ENCODE assay signal across 1 cellular context in genomic region chr1:43143441-43143888, GRCh38.
TF ChIP-seq lines count a peak whose summit lies in the region.

No MANE protein-coding gene starts in this region.

TF ChIP-seq in K562, 482 proteins besides CTCF, POLR2A, EP300 and RAD21 (continued from another document and continues in another):
- TF ChIP-seq, protein P1, sequence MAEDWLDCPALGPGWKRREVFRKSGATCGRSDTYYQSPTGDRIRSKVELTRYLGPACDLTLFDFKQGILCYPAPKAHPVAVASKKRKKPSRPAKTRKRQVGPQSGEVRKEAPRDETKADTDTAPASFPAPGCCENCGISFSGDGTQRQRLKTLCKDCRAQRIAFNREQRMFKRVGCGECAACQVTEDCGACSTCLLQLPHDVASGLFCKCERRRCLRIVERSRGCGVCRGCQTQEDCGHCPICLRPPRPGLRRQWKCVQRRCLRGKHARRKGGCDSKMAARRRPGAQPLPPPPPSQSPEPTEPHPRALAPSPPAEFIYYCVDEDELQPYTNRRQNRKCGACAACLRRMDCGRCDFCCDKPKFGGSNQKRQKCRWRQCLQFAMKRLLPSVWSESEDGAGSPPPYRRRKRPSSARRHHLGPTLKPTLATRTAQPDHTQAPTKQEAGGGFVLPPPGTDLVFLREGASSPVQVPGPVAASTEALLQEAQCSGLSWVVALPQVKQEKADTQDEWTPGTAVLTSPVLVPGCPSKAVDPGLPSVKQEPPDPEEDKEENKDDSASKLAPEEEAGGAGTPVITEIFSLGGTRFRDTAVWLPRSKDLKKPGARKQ (CRISPR knock-in tag; IDR thresholded peaks at IDR 0.05), result no peak
- TF ChIP-seq, protein P2, sequence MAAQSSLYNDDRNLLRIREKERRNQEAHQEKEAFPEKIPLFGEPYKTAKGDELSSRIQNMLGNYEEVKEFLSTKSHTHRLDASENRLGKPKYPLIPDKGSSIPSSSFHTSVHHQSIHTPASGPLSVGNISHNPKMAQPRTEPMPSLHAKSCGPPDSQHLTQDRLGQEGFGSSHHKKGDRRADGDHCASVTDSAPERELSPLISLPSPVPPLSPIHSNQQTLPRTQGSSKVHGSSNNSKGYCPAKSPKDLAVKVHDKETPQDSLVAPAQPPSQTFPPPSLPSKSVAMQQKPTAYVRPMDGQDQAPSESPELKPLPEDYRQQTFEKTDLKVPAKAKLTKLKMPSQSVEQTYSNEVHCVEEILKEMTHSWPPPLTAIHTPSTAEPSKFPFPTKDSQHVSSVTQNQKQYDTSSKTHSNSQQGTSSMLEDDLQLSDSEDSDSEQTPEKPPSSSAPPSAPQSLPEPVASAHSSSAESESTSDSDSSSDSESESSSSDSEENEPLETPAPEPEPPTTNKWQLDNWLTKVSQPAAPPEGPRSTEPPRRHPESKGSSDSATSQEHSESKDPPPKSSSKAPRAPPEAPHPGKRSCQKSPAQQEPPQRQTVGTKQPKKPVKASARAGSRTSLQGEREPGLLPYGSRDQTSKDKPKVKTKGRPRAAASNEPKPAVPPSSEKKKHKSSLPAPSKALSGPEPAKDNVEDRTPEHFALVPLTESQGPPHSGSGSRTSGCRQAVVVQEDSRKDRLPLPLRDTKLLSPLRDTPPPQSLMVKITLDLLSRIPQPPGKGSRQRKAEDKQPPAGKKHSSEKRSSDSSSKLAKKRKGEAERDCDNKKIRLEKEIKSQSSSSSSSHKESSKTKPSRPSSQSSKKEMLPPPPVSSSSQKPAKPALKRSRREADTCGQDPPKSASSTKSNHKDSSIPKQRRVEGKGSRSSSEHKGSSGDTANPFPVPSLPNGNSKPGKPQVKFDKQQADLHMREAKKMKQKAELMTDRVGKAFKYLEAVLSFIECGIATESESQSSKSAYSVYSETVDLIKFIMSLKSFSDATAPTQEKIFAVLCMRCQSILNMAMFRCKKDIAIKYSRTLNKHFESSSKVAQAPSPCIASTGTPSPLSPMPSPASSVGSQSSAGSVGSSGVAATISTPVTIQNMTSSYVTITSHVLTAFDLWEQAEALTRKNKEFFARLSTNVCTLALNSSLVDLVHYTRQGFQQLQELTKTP (IDR thresholded peaks at IDR 0.05; ENCODE audit: low read depth in 1 of 2, partially characterized antibody in 2 of 2), result peak in 1 of 2 experiments; percentile 46
- peak; percentile 34; the same call in 1 of the 2 replicates for TF ChIP-seq KLF13 (tag; IDR thresholded peaks at IDR 0.05; ENCODE audit: borderline replicate concordance, low read depth)
- TF ChIP-seq ZNF717 (CRISPR knock-in tag; IDR thresholded peaks at IDR 0.05), result no peak
- TF ChIP-seq, protein P3, sequence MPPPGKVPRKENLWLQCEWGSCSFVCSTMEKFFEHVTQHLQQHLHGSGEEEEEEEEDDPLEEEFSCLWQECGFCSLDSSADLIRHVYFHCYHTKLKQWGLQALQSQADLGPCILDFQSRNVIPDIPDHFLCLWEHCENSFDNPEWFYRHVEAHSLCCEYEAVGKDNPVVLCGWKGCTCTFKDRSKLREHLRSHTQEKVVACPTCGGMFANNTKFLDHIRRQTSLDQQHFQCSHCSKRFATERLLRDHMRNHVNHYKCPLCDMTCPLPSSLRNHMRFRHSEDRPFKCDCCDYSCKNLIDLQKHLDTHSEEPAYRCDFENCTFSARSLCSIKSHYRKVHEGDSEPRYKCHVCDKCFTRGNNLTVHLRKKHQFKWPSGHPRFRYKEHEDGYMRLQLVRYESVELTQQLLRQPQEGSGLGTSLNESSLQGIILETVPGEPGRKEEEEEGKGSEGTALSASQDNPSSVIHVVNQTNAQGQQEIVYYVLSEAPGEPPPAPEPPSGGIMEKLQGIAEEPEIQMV (tag; conservative IDR thresholded peaks at IDR 0.05; ENCODE audit: low read depth), result no peak
- no peak for TF ChIP-seq ZNF589 (CRISPR knock-in tag; IDR thresholded peaks at IDR 0.05; ENCODE audit: low read depth)
- TF ChIP-seq TSC22D4 (tag; IDR thresholded peaks at IDR 0.05), result no peak
- TF ChIP-seq FOSL1 (tag; conservative IDR thresholded peaks at IDR 0.05), result no peak; the same call in 1 of the 2 replicates
- TF ChIP-seq ZNF785 (CRISPR knock-in tag; IDR thresholded peaks at IDR 0.05), result no peak
- peak; percentile 53; the same call in 1 of the 2 replicates for TF ChIP-seq RB1 (IDR thresholded peaks at IDR 0.05; ENCODE audit: low read depth)
- no peak for TF ChIP-seq MGA (IDR thresholded peaks at IDR 0.05)
- TF ChIP-seq ZFP36 (IDR thresholded peaks at IDR 0.05; ENCODE audit: low read depth, low read length, partially characterized antibody), result peak; percentile 15
- no peak for TF ChIP-seq FOXA3 (CRISPR knock-in tag; conservative IDR thresholded peaks at IDR 0.05 in 1 of 2, IDR thresholded peaks at IDR 0.05 in 1 of 2)
- no peak for TF ChIP-seq NFRKB (IDR thresholded peaks at IDR 0.05; ENCODE audit: low read depth)
- no peak for TF ChIP-seq XRCC4 (IDR thresholded peaks at IDR 0.05; ENCODE audit: extremely low read depth, insufficient read depth, insufficient read length)
- no peak for TF ChIP-seq THAP12 (CRISPR knock-in tag; IDR thresholded peaks at IDR 0.05)
- TF ChIP-seq, protein P4, sequence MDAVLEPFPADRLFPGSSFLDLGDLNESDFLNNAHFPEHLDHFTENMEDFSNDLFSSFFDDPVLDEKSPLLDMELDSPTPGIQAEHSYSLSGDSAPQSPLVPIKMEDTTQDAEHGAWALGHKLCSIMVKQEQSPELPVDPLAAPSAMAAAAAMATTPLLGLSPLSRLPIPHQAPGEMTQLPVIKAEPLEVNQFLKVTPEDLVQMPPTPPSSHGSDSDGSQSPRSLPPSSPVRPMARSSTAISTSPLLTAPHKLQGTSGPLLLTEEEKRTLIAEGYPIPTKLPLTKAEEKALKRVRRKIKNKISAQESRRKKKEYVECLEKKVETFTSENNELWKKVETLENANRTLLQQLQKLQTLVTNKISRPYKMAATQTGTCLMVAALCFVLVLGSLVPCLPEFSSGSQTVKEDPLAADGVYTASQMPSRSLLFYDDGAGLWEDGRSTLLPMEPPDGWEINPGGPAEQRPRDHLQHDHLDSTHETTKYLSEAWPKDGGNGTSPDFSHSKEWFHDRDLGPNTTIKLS (IDR thresholded peaks at IDR 0.05; ENCODE audit: borderline replicate concordance, low read depth), result no peak; the same call in 1 of the 2 replicates
- TF ChIP-seq U2AF2 (optimal IDR thresholded peaks at IDR 0.05; ENCODE audit: low read depth, low read length), result no peak
- TF ChIP-seq EHMT2 (IDR thresholded peaks at IDR 0.05), result peak; percentile 87
- peak in 1 of 2 experiments; percentile 5; a peak in 2 of 4 replicates for TF ChIP-seq SIX5 (IDR thresholded peaks at IDR 0.05; ENCODE audit: borderline replicate concordance in 1 of 2, insufficient read depth in 1 of 2, low read depth in 1 of 2, low read length in 2 of 2)
- no peak for TF ChIP-seq DEAF1 (CRISPR knock-in tag; IDR thresholded peaks at IDR 0.05)
- no peak for TF ChIP-seq BCL6 (CRISPR knock-in tag; IDR thresholded peaks at IDR 0.05)
- TF ChIP-seq TFAM (CRISPR knock-in tag; conservative IDR thresholded peaks at IDR 0.05), result no peak
- TF ChIP-seq, protein P5, sequence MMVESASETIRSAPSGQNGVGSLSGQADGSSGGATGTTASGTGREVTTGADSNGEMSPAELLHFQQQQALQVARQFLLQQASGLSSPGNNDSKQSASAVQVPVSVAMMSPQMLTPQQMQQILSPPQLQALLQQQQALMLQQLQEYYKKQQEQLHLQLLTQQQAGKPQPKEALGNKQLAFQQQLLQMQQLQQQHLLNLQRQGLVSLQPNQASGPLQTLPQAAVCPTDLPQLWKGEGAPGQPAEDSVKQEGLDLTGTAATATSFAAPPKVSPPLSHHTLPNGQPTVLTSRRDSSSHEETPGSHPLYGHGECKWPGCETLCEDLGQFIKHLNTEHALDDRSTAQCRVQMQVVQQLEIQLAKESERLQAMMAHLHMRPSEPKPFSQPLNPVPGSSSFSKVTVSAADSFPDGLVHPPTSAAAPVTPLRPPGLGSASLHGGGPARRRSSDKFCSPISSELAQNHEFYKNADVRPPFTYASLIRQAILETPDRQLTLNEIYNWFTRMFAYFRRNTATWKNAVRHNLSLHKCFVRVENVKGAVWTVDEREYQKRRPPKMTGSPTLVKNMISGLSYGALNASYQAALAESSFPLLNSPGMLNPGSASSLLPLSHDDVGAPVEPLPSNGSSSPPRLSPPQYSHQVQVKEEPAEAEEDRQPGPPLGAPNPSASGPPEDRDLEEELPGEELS (CRISPR knock-in tag; IDR thresholded peaks at IDR 0.05; ENCODE audit: borderline replicate concordance), result no peak
- TF ChIP-seq PPARD (CRISPR knock-in tag; IDR thresholded peaks at IDR 0.05), result no peak
